Comparison of ENCODE assay signal across 7 cellular contexts in the genomic region with DNA sequence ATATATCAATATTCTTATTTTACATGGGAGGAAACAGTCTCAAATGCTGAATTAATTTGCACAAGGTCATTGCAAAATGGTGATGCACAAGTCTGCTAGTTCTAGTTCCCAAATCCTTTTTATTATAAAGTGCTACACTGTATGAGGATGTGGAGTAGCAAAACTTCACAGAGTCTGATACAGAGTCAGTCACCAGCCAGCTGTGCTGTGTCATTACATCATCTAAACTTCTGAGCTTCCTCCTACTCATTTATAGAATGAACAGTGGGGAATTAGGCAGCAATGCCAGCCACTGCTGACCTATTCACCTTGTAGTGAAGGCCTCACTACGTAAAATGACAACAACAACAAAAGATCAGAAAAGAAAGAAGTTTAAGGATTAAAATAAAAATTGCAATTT.
DNase-seq lines count a peak whose midpoint lies in the region; ATAC-seq lines count a peak whose summit lies in the region.

No MANE protein-coding gene starts in this region.

- H3K4me1 ChIP-seq in naive thymus-derived CD4-positive, alpha-beta T cell (ENCODE audit: control insufficient read depth in 2 of 2, insufficient read depth in 2 of 2, low read length in 2 of 2), result no peaks in the 10 kb centered on the region

- no peak overlapping the region for H3K4me3 ChIP-seq in naive thymus-derived CD4-positive, alpha-beta T cell (ENCODE audit: low read length)

- POLR2A ChIA-PET in naive thymus-derived CD4-positive, alpha-beta T cell (lab: Charles Lee), result interaction anchor here (0.6 kb wide), 1 partner anchor 594 kb away, joined by 3 read pairs; no protein-coding TSS in a partner anchor

- no peak overlapping the region for H3K27ac ChIP-seq in naive thymus-derived CD4-positive, alpha-beta T cell (ENCODE audit: low read depth, low read length)

- no peak overlapping the region for H3K27ac Mint-ChIP-seq in naive thymus-derived CD4-positive, alpha-beta T cell

- peaks cover 0 to 17% (median 3%) of the 10 kb centered on the region in 5 donors for H3K27me3 Mint-ChIP-seq in naive thymus-derived CD4-positive, alpha-beta T cell

- H3K4me1 Mint-ChIP-seq in naive thymus-derived CD4-positive, alpha-beta T cell, result peaks cover 0 to 2% (median 0%) of the 10 kb centered on the region in 7 donors

- CTCF ChIA-PET in naive thymus-derived CD4-positive, alpha-beta T cell (lab: Charles Lee), result no interaction called here

- intact Hi-C loops in naive thymus-derived CD4-positive, alpha-beta T cell (cut with micrococcal nuclease), result no loop called here

- no peak overlapping the region for H3K4me3 Mint-ChIP-seq in naive thymus-derived CD4-positive, alpha-beta T cell

- no peaks in the 10 kb centered on the region for H3K27me3 ChIP-seq in naive thymus-derived CD4-positive, alpha-beta T cell (ENCODE audit: control insufficient read depth in 2 of 2, insufficient read depth in 2 of 2, low read length in 2 of 2)

- no peaks in the 10 kb centered on the region for H3K36me3 ChIP-seq in naive thymus-derived CD4-positive, alpha-beta T cell (ENCODE audit: control insufficient read depth in 2 of 3, insufficient read depth in 3 of 3, low read length in 3 of 3)

- H3K9me3 ChIP-seq in naive thymus-derived CD4-positive, alpha-beta T cell (ENCODE audit: control insufficient read depth in 2 of 3, low read length in 3 of 3), result no peaks in the 10 kb centered on the region

- peak; percentile 89 for ATAC-seq in GM19025 (IDR thresholded peaks at IDR 0.05; ENCODE audit: low read depth, unreplicated experiment)
- ATAC-seq in HG02973 (IDR thresholded peaks at IDR 0.05; ENCODE audit: unreplicated experiment), result peak; percentile 96
- peak; percentile 29 for ATAC-seq in naive thymus-derived CD4-positive, alpha-beta T cell

- H3K9me3 Mint-ChIP-seq in naive thymus-derived CD4-positive, alpha-beta T cell, result no peaks in the 10 kb centered on the region

- peaks cover 0 to 3% (median 0%) of the 10 kb centered on the region in 5 donors for H3K36me3 Mint-ChIP-seq in naive thymus-derived CD4-positive, alpha-beta T cell

- DNase-seq in SIG-M5 treated with dmso at 0.1 percent for 504 hours (lab: John Stamatoyannopoulos, UW; ENCODE audit: unreplicated experiment), result peak; percentile 78
- no peak for DNase-seq in naive thymus-derived CD4-positive, alpha-beta T cell
- DNase-seq in NCI-H2029 treated with DMSO at 0.1 percent for 48 hours (lab: John Stamatoyannopoulos, UW), result no peak
- DNase-seq in AG20443 (ENCODE audit: low spot score), result no peak
- no peak for DNase-seq in superior temporal gyrus (ENCODE audit: extremely low spot score)

Comparison
In these comparisons a context has a peak if more than half of its experiments do, and no peak if none do; other contexts are left out.
1. ATAC-seq: peak in every context shown above with its lines; median percentile 96 in HG02973; 89 in GM19025; 29 in naive thymus-derived CD4-positive, alpha-beta T cell.